ENCODE assay signal across 1 cellular context in genomic region chr7:156607332-156608175, GRCh38.
TF ChIP-seq lines count a peak whose summit lies in the region.

No MANE protein-coding gene starts in this region.

TF ChIP-seq in HepG2, 621 proteins besides CTCF, POLR2A, EP300 and RAD21 (continued from another document):
- TF ChIP-seq ZBTB33 (CRISPR knock-in tag; IDR thresholded peaks at IDR 0.05) (0 out of 2 replicates have a peak, but pooled peaks have one; percentile 18), HDAC1 (CRISPR knock-in tag; IDR thresholded peaks at IDR 0.05) (no peak), MTA1 (CRISPR knock-in tag; IDR thresholded peaks at IDR 0.05; ENCODE audit: borderline replicate concordance) (no peak), SIX4 (CRISPR knock-in tag; IDR thresholded peaks at IDR 0.05) (no peak), AGO2 (optimal IDR thresholded peaks at IDR 0.05; ENCODE audit: low read depth, low read length) (peak; percentile 6), MTERF4 (CRISPR knock-in tag; IDR thresholded peaks at IDR 0.05) (no peak), ZNF766 (CRISPR knock-in tag; IDR thresholded peaks at IDR 0.05; ENCODE audit: borderline replicate concordance) (no peak), HMGA1 (CRISPR knock-in tag; conservative IDR thresholded peaks at IDR 0.05) (no peak)
